10 cellular contexts compared by ENCODE assay signal in the genomic region with DNA sequence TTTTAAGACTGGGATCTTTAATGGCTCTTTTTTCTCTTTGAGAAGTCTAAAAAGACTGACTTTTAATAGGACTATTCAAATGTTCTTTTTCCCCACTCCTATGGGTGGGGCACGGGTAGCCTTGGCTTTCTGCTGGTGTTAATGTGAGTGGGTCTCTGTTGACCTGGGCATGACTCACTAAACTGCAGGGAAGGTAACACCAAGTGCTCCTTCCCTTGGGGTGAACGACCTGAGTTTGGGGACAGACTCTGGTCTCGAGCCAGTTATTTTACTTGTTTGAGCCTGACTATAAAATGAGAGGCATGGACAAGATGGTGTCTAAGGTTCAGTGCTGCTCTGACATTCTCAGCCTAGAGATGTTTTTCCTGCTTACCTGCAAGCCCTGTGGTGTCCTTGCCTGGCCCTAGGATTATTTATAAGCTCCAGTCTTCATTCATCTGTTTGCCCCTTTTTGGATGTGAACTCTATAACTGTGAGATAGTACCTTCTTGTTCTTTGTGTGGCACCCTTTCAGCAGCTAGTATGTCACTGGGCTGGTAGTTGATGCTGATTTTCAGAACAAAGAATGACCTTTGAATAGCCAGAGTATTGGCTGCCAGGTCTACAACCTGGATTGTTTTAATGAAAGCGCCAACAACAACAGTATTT. TPM values are rescaled to one million over a fixed set of nuclear protein-coding genes. Genes with fewer than 3 reads are reported as not detected.
"Had no signal": no experiment of that assay in that cellular context is flagged by ENCODE, and none has a peak within 500 bp of the region (broad histone marks: within the 10 kb centered on the region; RNA-seq: fewer than 3 reads in every experiment).

No MANE protein-coding gene starts in this region.

RNA-seq across cellular contexts. Expression of a gene that starts 14.5 kb away (rescaled TPM):
- total RNA-seq: dermis microvascular lymphatic vessel endothelial cell; epithelial cell of proximal tubule; gastroesophageal sphincter; kidney; mononuclear cell; myocyte; natural killer cell treated with Interleukin-12 subunit alpha and Interleukin-12 subunit beta and Interleukin-15 and Interleukin-18, amount 100 ng/mL, for 72 hours; psoas muscle; T-helper 17 cell; vagina had no signal
